In genomic region chr22:37518509-37519267, GRCh38 we compare ENCODE assay signal across 1 cellular context.
TF ChIP-seq lines count a peak whose summit lies in the region.

No MANE protein-coding gene starts in this region.

TF ChIP-seq in H1, 55 proteins besides CTCF, POLR2A, EP300 and RAD21:
- TF ChIP-seq MAX (IDR thresholded peaks at IDR 0.05) (no peak), ASH2L (IDR thresholded peaks at IDR 0.05; ENCODE audit: low read length) (peak; percentile 38), CBX5 (IDR thresholded peaks at IDR 0.05; ENCODE audit: low read depth, low read length) (no peak), KDM1A (IDR thresholded peaks at IDR 0.05; ENCODE audit: borderline replicate concordance, low read length) (no peak; the same call in 1 of the 2 replicates), HDAC6 (IDR thresholded peaks at IDR 0.05; ENCODE audit: low read depth, low read length) (no peak), EZH2 (IDR thresholded peaks at IDR 0.05; ENCODE audit: low read depth, low read length, severe bottlenecking) (peak; percentile 63), SUZ12 (IDR thresholded peaks at IDR 0.05; ENCODE audit: low read length) (peak; percentile 70), GABPA (IDR thresholded peaks at IDR 0.05; ENCODE audit: borderline replicate concordance, insufficient read depth, low read length) (no peak), RFX5 (IDR thresholded peaks at IDR 0.05; ENCODE audit: borderline replicate concordance, low read depth, low read length) (no peak), E2F6 (IDR thresholded peaks at IDR 0.05) (peak; percentile 13; the same call in 1 of the 2 replicates), SIRT6 (IDR thresholded peaks at IDR 0.05; ENCODE audit: low read length) (no peak)
